20 cellular contexts compared by ENCODE assay signal in genomic region chr5:173340451-173340850, GRCh38. TPM values are rescaled to one million over a fixed set of nuclear protein-coding genes. Genes with fewer than 3 reads are reported as not detected.
DNase-seq lines count a peak whose midpoint lies in the region; ATAC-seq, FAIRE-seq and TF ChIP-seq lines count a peak whose summit lies in the region.
"Had no signal": no experiment of that assay in that cellular context is flagged by ENCODE, and none has a peak within 500 bp of the region (broad histone marks: within the 10 kb centered on the region; RNA-seq: fewer than 3 reads in every experiment).

No MANE protein-coding gene starts in this region.

- CTCF ChIA-PET in K562 (lab: Yijun Ruan, JAX; ENCODE audit: low intra/inter-chr PET ratio): no interaction called here
- CTCF ChIA-PET in PC-9 (lab: Charles Lee): no interaction called here

- DNase-seq in K562 (ENCODE audit: extremely low read depth in 1 of 4, low spot score in 3 of 4) (no peak), mesendoderm (peak; percentile 67), GM19240 (ENCODE audit: insufficient read length, low spot score) (no peak), NCI-H2227 treated with DMSO at 0.1 percent for 48 hours (lab: John Stamatoyannopoulos, UW) (no peak), PC-9 (no peak)
- DNase-seq: ACHN; BE2C; CD4-positive, alpha-beta memory T cell; DMS153; DMS79; GDM1; GOT3 had no signal

- no peak for FAIRE-seq in K562 (lab: Jason Lieb, UNC)
- FAIRE-seq: A204.1, GM12892, GM18507 had no signal

- no peak overlapping the region for H3K4ac ChIP-seq in mesendoderm (ENCODE audit: low read depth, low read length)

- H3K79me1 ChIP-seq in mesendoderm (ENCODE audit: low read length): no peaks in the 10 kb centered on the region

- H3K9me3 ChIP-seq in BLaER1: no peaks in the 10 kb centered on the region
- no peaks in the 10 kb centered on the region for H3K9me3 ChIP-seq in BLaER1 treated with 17β-estradiol and CSF1 and Interleukin-3, amounts not matched to agents 10 nM and 100 nM (replicated peaks in 1 of 11)
- no peaks in the 10 kb centered on the region for H3K9me3 ChIP-seq in K562 (replicated peaks; ENCODE audit: control insufficient read depth, insufficient read depth, low read depth, low read length)
- no peaks in the 10 kb centered on the region for H3K9me3 ChIP-seq in PC-9 (ENCODE audit: insufficient read depth, low read depth)
- H3K9me3 ChIP-seq: BE2C, HAP-1 had no signal

- no peaks in the 10 kb centered on the region for H3F3A ChIP-seq in PC-9 (ENCODE audit: insufficient read depth, low read depth)

- H3K4me3 ChIP-seq in BLaER1 (no peak overlapping the region), K562 (no peak overlapping the region), mesendoderm (ENCODE audit: low read length) (no peak overlapping the region), PC-9 (no peak overlapping the region)
- no peak overlapping the region for H3K4me3 ChIP-seq in BLaER1 treated with 17β-estradiol and CSF1 and Interleukin-3, amounts not matched to agents 10 nM and 100 nM
- H3K4me3 ChIP-seq: HAP-1 had no signal

- H2AFZ ChIP-seq in K562 (ENCODE audit: low read depth, low read length) (no peak overlapping the region), PC-9 (no peak overlapping the region)

- no peak for TF ChIP-seq RAD21 in K562 (CRISPR knock-in tag; conservative IDR thresholded peaks at IDR 0.05 in 1 of 2, IDR thresholded peaks at IDR 0.05 in 1 of 2)

- TF ChIP-seq POLR2A in K562 (conservative IDR thresholded peaks at IDR 0.05): no peak

- H4K5ac ChIP-seq in mesendoderm (ENCODE audit: low read length): no peak overlapping the region

- no peak overlapping the region for H3K56ac ChIP-seq in mesendoderm (ENCODE audit: low read length)

- no peak overlapping the region for H2BK15ac ChIP-seq in mesendoderm (replicated peaks; ENCODE audit: low read depth)

- no peak overlapping the region for H2BK120ac ChIP-seq in mesendoderm (ENCODE audit: low read depth, low read length)

- no peak for ATAC-seq in K562

- in situ Hi-C loops in K562 (cut with MboI): no loop called here

- no peaks in the 10 kb centered on the region for H4K20me1 ChIP-seq in BLaER1
- no peaks in the 10 kb centered on the region for H4K20me1 ChIP-seq in BLaER1 treated with 17β-estradiol and CSF1 and Interleukin-3, amounts not matched to agents 10 nM and 100 nM
- H4K20me1 ChIP-seq in K562 (replicated peaks; ENCODE audit: control insufficient read depth, insufficient read depth, low read length): no peaks in the 10 kb centered on the region
- no peaks in the 10 kb centered on the region for H4K20me1 ChIP-seq in PC-9 (ENCODE audit: insufficient read depth)

- BruUV-seq in K562 (replicated peaks; lab: Mats Ljungman, UMichigan) (no TSS peak), PC-9 (replicated peaks; lab: Mats Ljungman, UMichigan) (no TSS peak)

- no peaks in the 10 kb centered on the region for H3K9me2 ChIP-seq in PC-9 (ENCODE audit: insufficient read depth)

- H3K27ac ChIP-seq in BLaER1: no peak overlapping the region
- H3K27ac ChIP-seq in BLaER1 treated with 17β-estradiol and CSF1 and Interleukin-3, amounts not matched to agents 10 nM and 100 nM: no peak overlapping the region
- H3K27ac ChIP-seq in K562 (ENCODE audit: extremely low read depth, low read depth, low read length): no peak overlapping the region
- H3K27ac ChIP-seq in mesendoderm (ENCODE audit: low read depth, low read length): no peak overlapping the region
- H3K27ac ChIP-seq in PC-9: no peak overlapping the region

- H3K4me2 ChIP-seq in BLaER1 (peak overlapping the region; percentile 35), K562 (ENCODE audit: insufficient read depth, low read length) (no peak overlapping the region), mesendoderm (ENCODE audit: low read length) (no peak overlapping the region), PC-9 (no peak overlapping the region)
- H3K4me2 ChIP-seq in BLaER1 treated with 17β-estradiol and CSF1 and Interleukin-3, amounts not matched to agents 10 nM and 100 nM: peak overlapping the region; percentile 3 to 65 (median 50); a peak in 21 of 22 replicates

- TF ChIP-seq EP300 in K562 (IDR thresholded peaks at IDR 0.05; ENCODE audit: low read length): no peak

- no peak for TF ChIP-seq CTCF in K562 (IDR thresholded peaks at IDR 0.05 in 2 of 3, conservative IDR thresholded peaks at IDR 0.05 in 1 of 3; ENCODE audit: insufficient read depth in 2 of 3, low read depth in 1 of 3, low read length in 3 of 3)
- no peak for TF ChIP-seq CTCF in PC-9 (conservative IDR thresholded peaks at IDR 0.05)

- H3K4me1 ChIP-seq in BLaER1 (peaks cover 17% of the 10 kb centered on the region), K562 (replicated peaks in 1 of 2; ENCODE audit: control insufficient read depth in 2 of 2, insufficient read depth in 2 of 2, low read length in 2 of 2) (no peaks in the 10 kb centered on the region; a peak in 1 of 5 replicates), mesendoderm (ENCODE audit: control insufficient read depth, low read depth, low read length) (peaks cover 1% of the 10 kb centered on the region), PC-9 (replicated peaks; ENCODE audit: insufficient read depth) (peaks cover 16% of the 10 kb centered on the region)
- H3K4me1 ChIP-seq in BLaER1 treated with 17β-estradiol and CSF1 and Interleukin-3, amounts not matched to agents 10 nM and 100 nM: peaks cover 15 to 34% (median 24%) of the 10 kb centered on the region in 10 experiments
- H3K4me1 ChIP-seq: BE2C, HAP-1 had no signal

- H3K9me1 ChIP-seq in K562 (ENCODE audit: control insufficient read depth, insufficient read depth, low read length): no peaks in the 10 kb centered on the region

- intact Hi-C loops in K562 (cut with micrococcal nuclease): no loop called here
- intact Hi-C loops in PC-9 (cut with micrococcal nuclease; ENCODE audit: unreplicated experiment): no loop called here

- H3K27me3 ChIP-seq in BLaER1 (no peaks in the 10 kb centered on the region), K562 (ENCODE audit: control insufficient read depth in 2 of 2, insufficient read depth in 2 of 2, low read length in 2 of 2) (peaks cover 39 to 75% of the 10 kb centered on the region in 2 experiments), mesendoderm (ENCODE audit: insufficient read depth, low read length, poor library complexity) (no peaks in the 10 kb centered on the region), PC-9 (ENCODE audit: insufficient read depth, low read depth) (no peaks in the 10 kb centered on the region)
- H3K27me3 ChIP-seq in BLaER1 treated with 17β-estradiol and CSF1 and Interleukin-3, amounts not matched to agents 10 nM and 100 nM: no peaks in the 10 kb centered on the region
- H3K27me3 ChIP-seq: BE2C had no signal

- H4K8ac ChIP-seq in mesendoderm (ENCODE audit: low read depth, low read length): no peak overlapping the region

- WGBS in K562 (ENCODE audit: insufficient coverage, low coverage, missing lambda C conversion rate): 1% methylated on average over 9 of the region's 9 CpGs
- no CpG with 5 or more reads among the region's 9 CpGs for WGBS in mesendoderm (ENCODE audit: extremely low coverage, insufficient coverage, low lambda C conversion rate)

- H3K79me2 ChIP-seq in K562 (ENCODE audit: control insufficient read depth, insufficient read depth, low read length): no peaks in the 10 kb centered on the region
- no peaks in the 10 kb centered on the region for H3K79me2 ChIP-seq in mesendoderm (ENCODE audit: control insufficient read depth, insufficient read depth, low read length)
- no peaks in the 10 kb centered on the region for H3K79me2 ChIP-seq in PC-9 (ENCODE audit: low read depth)

- H3K36me3 ChIP-seq in BLaER1: no peaks in the 10 kb centered on the region
- no peaks in the 10 kb centered on the region for H3K36me3 ChIP-seq in BLaER1 treated with 17β-estradiol and CSF1 and Interleukin-3, amounts not matched to agents 10 nM and 100 nM
- no peaks in the 10 kb centered on the region for H3K36me3 ChIP-seq in K562 (ENCODE audit: control insufficient read depth, insufficient read depth, low read length)
- H3K36me3 ChIP-seq in mesendoderm (ENCODE audit: control insufficient read depth, insufficient read depth, low read length): no peaks in the 10 kb centered on the region
- H3K36me3 ChIP-seq in PC-9 (ENCODE audit: low read depth): no peaks in the 10 kb centered on the region
- H3K36me3 ChIP-seq: BE2C, HAP-1 had no signal

- POLR2A ChIA-PET in K562 (lab: Yijun Ruan, JAX) (no interaction called here), PC-9 (lab: Charles Lee; ENCODE audit: unreplicated experiment) (interaction anchor here (0.6 kb wide), 1 partner anchor 356 kb away, joined by 3 read pairs; no protein-coding TSS in a partner anchor)

- H3K9ac ChIP-seq in BLaER1: no peak overlapping the region
- no peak overlapping the region for H3K9ac ChIP-seq in BLaER1 treated with 17β-estradiol and CSF1 and Interleukin-3, amounts not matched to agents 10 nM and 100 nM
- H3K9ac ChIP-seq in K562 (ENCODE audit: insufficient read depth in 1 of 2, low read depth in 2 of 2, low read length in 2 of 2): no peak overlapping the region
- H3K9ac ChIP-seq in mesendoderm (ENCODE audit: low read length): no peak overlapping the region

- no peak overlapping the region for H3K23ac ChIP-seq in mesendoderm (ENCODE audit: low read length)

- no peak overlapping the region for H2BK5ac ChIP-seq in mesendoderm (ENCODE audit: low read length)

- H2AK5ac ChIP-seq in mesendoderm (ENCODE audit: low read length): no peak overlapping the region

- H3K18ac ChIP-seq in mesendoderm (ENCODE audit: low read length): no peak overlapping the region

TF ChIP-seq in K562, 482 proteins besides CTCF, POLR2A, EP300 and RAD21 (continues in another document):
- TF ChIP-seq ZNF316 (IDR thresholded peaks at IDR 0.05): 0 out of 2 replicates have a peak, but pooled peaks have one; percentile 17
- TF ChIP-seq HMG20B (CRISPR knock-in tag; IDR thresholded peaks at IDR 0.05): no peak

RNA-seq across cellular contexts. Expression of gene STC2, which starts 12.2 kb away (rescaled TPM):
- 18.5 and 24.8 TPM in 2 replicates for total RNA-seq in K562 (2011; cell fraction: chromatin; rRNA removed; ENCODE audit: low replicate concordance)
- total RNA-seq in K562 (2011; cell fraction: nucleolus; rRNA removed): 30.9 and 40.0 TPM in 2 replicates
- total RNA-seq in K562 (2011; cell fraction: nucleoplasm; rRNA removed): 23.3 and 29.5 TPM in 2 replicates
- 23.8 and 30.1 TPM in 2 replicates for total RNA-seq in K562 (2014; rRNA removed)
- total RNA-seq in K562 (2014; rRNA removed; fragmentation: Illumina TruSeq; extraction: Trizol): 6.5 and 7.4 TPM in 2 replicates
- total RNA-seq in K562 (2015; rRNA removed; fragmentation: Illumina TruSeq; extraction: Trizol): 7.2 and 8.9 TPM in 2 replicates
- 19.2 and 21.8 TPM in 2 replicates for total RNA-seq in K562 (2021)
- 4.3 and 4.7 TPM in 2 replicates for polyA plus RNA-seq in K562 (2011; rRNA removed)
- 1.9 and 4.0 TPM in 2 replicates for polyA plus RNA-seq in K562 (2011; cell fraction: cytosol; rRNA removed)
- 8.8 and 11.6 TPM in 2 replicates for polyA plus RNA-seq in K562 (2011; cell fraction: nucleus; rRNA removed)
- polyA plus RNA-seq in K562 (2012): 8.1 and 31.8 TPM in 2 replicates
- 11.4 and 16.1 TPM in 2 replicates for polyA plus RNA-seq in K562 (2014; fragmentation: Illumina TruSeq; extraction: Trizol)
- under 1 TPM; 0.62 to 0.63 TPM for polyA plus RNA-seq in K562 (2014; fragmentation: Nextera tagmentation; extraction: Ambion mirVana)
- 25.6 and 31.7 TPM in 2 replicates for polyA plus RNA-seq in K562 (2014; rRNA removed)
- 4.0 and 5.4 TPM in 2 replicates for polyA minus RNA-seq in K562 (2011; rRNA and poly(A)+ RNA removed)
- polyA minus RNA-seq in K562 (2011; cell fraction: cytosol; rRNA and poly(A)+ RNA removed): 3.7 and 4.5 TPM in 2 replicates
- polyA minus RNA-seq in K562 (2011; cell fraction: nucleus; rRNA and poly(A)+ RNA removed): 16.7 and 17.5 TPM in 2 replicates
- polyA plus RNA-seq in mesendoderm (2013, experiment 1 of 2): 23.3 TPM
- polyA plus RNA-seq in mesendoderm (2013, experiment 2 of 2): 24.9 TPM
- total RNA-seq in PC-9 (2021): 42.2 and 63.5 TPM in 2 replicates
- total RNA-seq: CD4-positive, alpha-beta memory T cell; HT-29 had no signal
- polyA plus RNA-seq: CD14-positive monocyte; CD4-positive, alpha-beta memory T cell had no signal

Comparison
In these comparisons a context has a peak if more than half of its experiments do, and no peak if none do; other contexts are left out.
1. H3K4me2 ChIP-seq: peak in BLaER1 (single experiment) and BLaER1 treated with 17β-estradiol and CSF1 and Interleukin-3, amounts not matched to agents 10 nM and 100 nM (11 of 11); none in K562 (single experiment), mesendoderm (single experiment) and PC-9 (single experiment).